Comparison of ENCODE assay signal across 19 cellular contexts in genomic region chr1:81142099-81142776, GRCh38.
A peak's percentile ranks its signal among the peaks of the same experiment; 100 is the strongest.
DNase-seq lines count a peak whose midpoint lies in the region; ATAC-seq, FAIRE-seq and TF ChIP-seq lines count a peak whose summit lies in the region.
"Had no signal": no experiment of that assay in that cellular context is flagged by ENCODE, and none has a peak within 500 bp of the region (broad histone marks: within the 10 kb centered on the region; RNA-seq: fewer than 3 reads in every experiment).

No MANE protein-coding gene starts in this region.

- H3K4me3 ChIP-seq in choroid plexus epithelial cell (ENCODE audit: low read depth, low read length) (no peak overlapping the region), keratinocyte (ENCODE audit: control insufficient read depth in 2 of 3, extremely low read depth in 1 of 3, insufficient read depth in 2 of 3, low read depth in 1 of 3, low read length in 3 of 3) (no peak overlapping the region)
- H3K4me3 ChIP-seq: upper lobe of right lung had no signal

- TF ChIP-seq CTCF in choroid plexus epithelial cell (conservative IDR thresholded peaks at IDR 0.05; ENCODE audit: low read depth, low read length) (no peak), keratinocyte (optimal IDR thresholded peaks at IDR 0.05 in 1 of 3, IDR thresholded peaks at IDR 0.05 in 1 of 3, conservative IDR thresholded peaks at IDR 0.05 in 1 of 3; ENCODE audit: extremely low read depth in 1 of 3, insufficient read depth in 2 of 3, low read length in 3 of 3) (no peak)

- H3K9ac ChIP-seq in keratinocyte (ENCODE audit: control insufficient read depth, extremely low read depth, insufficient read depth, low read length): no peak overlapping the region
- H3K9ac ChIP-seq: parathyroid adenoma had no signal

- H2AFZ ChIP-seq in keratinocyte (ENCODE audit: control insufficient read depth, low read length): no peak overlapping the region
- H2AFZ ChIP-seq: parathyroid adenoma had no signal

- H3K9me1 ChIP-seq in keratinocyte (ENCODE audit: control insufficient read depth, extremely low read depth, insufficient read depth, low read length): no peaks in the 10 kb centered on the region

- dilution Hi-C loops in keratinocyte (cut with MboI; ENCODE audit: extremely low pct_ligation_motif_present, low sequenced_read_pairs): no loop called here

- FAIRE-seq in keratinocyte (lab: Jason Lieb, UNC): peak; percentile 82
- FAIRE-seq: GM19239, TTC549 had no signal

- no peak overlapping the region for H3K27ac ChIP-seq in keratinocyte (ENCODE audit: control insufficient read depth, insufficient read depth, low read length)
- H3K27ac ChIP-seq: parathyroid adenoma, upper lobe of right lung had no signal

- H3K4me1 ChIP-seq in keratinocyte (ENCODE audit: control insufficient read depth, extremely low read depth, insufficient read depth, low read length): peaks cover 9% of the 10 kb centered on the region
- H3K4me1 ChIP-seq: parathyroid adenoma, upper lobe of right lung had no signal

- H3K4me2 ChIP-seq in keratinocyte (ENCODE audit: control insufficient read depth, extremely low read depth, insufficient read depth, low read depth, low read length): peak overlapping the region; percentile 39

- H4K20me1 ChIP-seq in keratinocyte (ENCODE audit: control insufficient read depth, extremely low read depth, insufficient read depth, low read length): no peaks in the 10 kb centered on the region

- no peak for ATAC-seq in HG03439 (IDR thresholded peaks at IDR 0.05; ENCODE audit: unreplicated experiment)
- ATAC-seq: upper lobe of right lung had no signal

- H3K9me3 ChIP-seq in keratinocyte (ENCODE audit: control insufficient read depth, low read depth, low read length): no peaks in the 10 kb centered on the region
- H3K9me3 ChIP-seq: upper lobe of right lung had no signal

- no peaks in the 10 kb centered on the region for H3K27me3 ChIP-seq in keratinocyte (ENCODE audit: control insufficient read depth, extremely low read depth, insufficient read depth, low read length)
- H3K27me3 ChIP-seq: upper lobe of right lung had no signal

- no peaks in the 10 kb centered on the region for H3K79me2 ChIP-seq in keratinocyte (ENCODE audit: control insufficient read depth, insufficient read depth, low read length)
- H3K79me2 ChIP-seq: parathyroid adenoma had no signal

- H3K36me3 ChIP-seq in keratinocyte (ENCODE audit: control insufficient read depth in 2 of 2, extremely low read depth in 1 of 2, insufficient read depth in 2 of 2, low read length in 2 of 2): no peaks in the 10 kb centered on the region
- H3K36me3 ChIP-seq: upper lobe of right lung had no signal

- peak; percentile 31 for DNase-seq in AG08396 (ENCODE audit: low spot score)
- DNase-seq in M059J (ENCODE audit: low read depth): peak; percentile 54
- peak; percentile 74 for DNase-seq in choroid plexus epithelial cell (ENCODE audit: low read depth)
- DNase-seq in keratinocyte (ENCODE audit: low read depth, low spot score): no peak
- DNase-seq in activated CD4-positive, alpha-beta T cell treated with anti-CD3 and anti-CD28 coated beads, Interleukin-2, amount 50 U/mL, for 4 hours: no peak
- no peak for DNase-seq in NCI-H2081 treated with DMSO at 0.1 percent for 48 hours (lab: John Stamatoyannopoulos, UW)
- no peak for DNase-seq in NCI-H2227 (lab: John Stamatoyannopoulos, UW; ENCODE audit: unreplicated experiment)
- DNase-seq: activated CD4-positive, alpha-beta memory T cell treated with anti-CD3 and anti-CD28 coated beads, Interleukin-2, amount 10 ng/mL, durations not matched to agents 7 days and 5 days; amniotic stem cell; cortex of kidney; erythroblast; NCI-H146; OCI-M1; stimulated activated naive CD4-positive, alpha-beta T cell treated with Interleukin-2 at 50 U/mL for 16 hours; upper lobe of right lung had no signal

Comparison
In these comparisons a context has a peak if more than half of its experiments do, and no peak if none do; other contexts are left out.
1. DNase-seq: peak in AG08396 (single experiment), M059J (single experiment) and choroid plexus epithelial cell (single experiment); none in keratinocyte (single experiment), activated CD4-positive, alpha-beta T cell treated with anti-CD3 and anti-CD28 coated beads, Interleukin-2, amount 50 U/mL, for 4 hours (0 of 2), NCI-H2081 treated with DMSO at 0.1 percent for 48 hours (single experiment) and NCI-H2227 (single experiment).